ENCODE assay signal across 2 cellular contexts in the genomic region with DNA sequence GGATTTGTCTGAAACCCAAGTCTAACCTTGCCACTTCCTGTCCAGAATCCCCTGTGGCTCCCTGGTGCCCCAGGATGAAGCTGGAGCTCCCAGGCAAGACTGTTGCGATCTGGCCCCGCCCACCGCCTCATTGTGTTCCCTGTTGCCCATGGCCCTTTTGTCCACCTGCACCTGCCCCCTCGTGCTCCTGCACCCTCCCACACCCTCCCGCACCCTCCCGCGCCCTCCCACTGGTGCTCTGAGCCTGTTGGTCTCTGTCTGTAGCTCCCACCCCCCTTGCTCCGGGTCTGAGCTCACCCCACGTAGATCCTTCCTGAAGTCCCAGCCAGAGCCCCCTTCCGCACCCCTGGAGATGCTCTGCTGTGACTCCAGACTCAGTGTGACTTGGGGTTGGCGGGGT.
TF ChIP-seq lines count a peak whose summit lies in the region.

No MANE protein-coding gene starts in this region.

TF ChIP-seq in HEK293, 187 proteins besides CTCF, POLR2A, EP300 and RAD21 (continued from another document):
- TF ChIP-seq, protein P1, sequence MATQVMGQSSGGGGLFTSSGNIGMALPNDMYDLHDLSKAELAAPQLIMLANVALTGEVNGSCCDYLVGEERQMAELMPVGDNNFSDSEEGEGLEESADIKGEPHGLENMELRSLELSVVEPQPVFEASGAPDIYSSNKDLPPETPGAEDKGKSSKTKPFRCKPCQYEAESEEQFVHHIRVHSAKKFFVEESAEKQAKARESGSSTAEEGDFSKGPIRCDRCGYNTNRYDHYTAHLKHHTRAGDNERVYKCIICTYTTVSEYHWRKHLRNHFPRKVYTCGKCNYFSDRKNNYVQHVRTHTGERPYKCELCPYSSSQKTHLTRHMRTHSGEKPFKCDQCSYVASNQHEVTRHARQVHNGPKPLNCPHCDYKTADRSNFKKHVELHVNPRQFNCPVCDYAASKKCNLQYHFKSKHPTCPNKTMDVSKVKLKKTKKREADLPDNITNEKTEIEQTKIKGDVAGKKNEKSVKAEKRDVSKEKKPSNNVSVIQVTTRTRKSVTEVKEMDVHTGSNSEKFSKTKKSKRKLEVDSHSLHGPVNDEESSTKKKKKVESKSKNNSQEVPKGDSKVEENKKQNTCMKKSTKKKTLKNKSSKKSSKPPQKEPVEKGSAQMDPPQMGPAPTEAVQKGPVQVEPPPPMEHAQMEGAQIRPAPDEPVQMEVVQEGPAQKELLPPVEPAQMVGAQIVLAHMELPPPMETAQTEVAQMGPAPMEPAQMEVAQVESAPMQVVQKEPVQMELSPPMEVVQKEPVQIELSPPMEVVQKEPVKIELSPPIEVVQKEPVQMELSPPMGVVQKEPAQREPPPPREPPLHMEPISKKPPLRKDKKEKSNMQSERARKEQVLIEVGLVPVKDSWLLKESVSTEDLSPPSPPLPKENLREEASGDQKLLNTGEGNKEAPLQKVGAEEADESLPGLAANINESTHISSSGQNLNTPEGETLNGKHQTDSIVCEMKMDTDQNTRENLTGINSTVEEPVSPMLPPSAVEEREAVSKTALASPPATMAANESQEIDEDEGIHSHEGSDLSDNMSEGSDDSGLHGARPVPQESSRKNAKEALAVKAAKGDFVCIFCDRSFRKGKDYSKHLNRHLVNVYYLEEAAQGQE (tag by site-specific recombination; IDR thresholded peaks at IDR 0.05) = no peak
- TF ChIP-seq ZFP69B (tag by site-specific recombination; IDR thresholded peaks at IDR 0.05) (no peak), EGR2 (tag by site-specific recombination; IDR thresholded peaks at IDR 0.05; ENCODE audit: low read depth) (peak; percentile 55; the same call in 1 of the 2 replicates)

TF ChIP-seq in WTC11, 78 proteins besides CTCF, POLR2A, EP300 and RAD21 (continued from another document):
- TF ChIP-seq, protein P2, sequence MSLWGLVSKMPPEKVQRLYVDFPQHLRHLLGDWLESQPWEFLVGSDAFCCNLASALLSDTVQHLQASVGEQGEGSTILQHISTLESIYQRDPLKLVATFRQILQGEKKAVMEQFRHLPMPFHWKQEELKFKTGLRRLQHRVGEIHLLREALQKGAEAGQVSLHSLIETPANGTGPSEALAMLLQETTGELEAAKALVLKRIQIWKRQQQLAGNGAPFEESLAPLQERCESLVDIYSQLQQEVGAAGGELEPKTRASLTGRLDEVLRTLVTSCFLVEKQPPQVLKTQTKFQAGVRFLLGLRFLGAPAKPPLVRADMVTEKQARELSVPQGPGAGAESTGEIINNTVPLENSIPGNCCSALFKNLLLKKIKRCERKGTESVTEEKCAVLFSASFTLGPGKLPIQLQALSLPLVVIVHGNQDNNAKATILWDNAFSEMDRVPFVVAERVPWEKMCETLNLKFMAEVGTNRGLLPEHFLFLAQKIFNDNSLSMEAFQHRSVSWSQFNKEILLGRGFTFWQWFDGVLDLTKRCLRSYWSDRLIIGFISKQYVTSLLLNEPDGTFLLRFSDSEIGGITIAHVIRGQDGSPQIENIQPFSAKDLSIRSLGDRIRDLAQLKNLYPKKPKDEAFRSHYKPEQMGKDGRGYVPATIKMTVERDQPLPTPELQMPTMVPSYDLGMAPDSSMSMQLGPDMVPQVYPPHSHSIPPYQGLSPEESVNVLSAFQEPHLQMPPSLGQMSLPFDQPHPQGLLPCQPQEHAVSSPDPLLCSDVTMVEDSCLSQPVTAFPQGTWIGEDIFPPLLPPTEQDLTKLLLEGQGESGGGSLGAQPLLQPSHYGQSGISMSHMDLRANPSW (CRISPR knock-in tag; conservative IDR thresholded peaks at IDR 0.05; ENCODE audit: low read depth) = no peak
- TF ChIP-seq GTF2I (CRISPR knock-in tag; conservative IDR thresholded peaks at IDR 0.05) (no peak), ELF4 (CRISPR knock-in tag; IDR thresholded peaks at IDR 0.05; ENCODE audit: low read depth) (no peak), PRRX2 (CRISPR knock-in tag; IDR thresholded peaks at IDR 0.05) (no peak), CREM (CRISPR knock-in tag; IDR thresholded peaks at IDR 0.05) (no peak), TCF7 (CRISPR knock-in tag; IDR thresholded peaks at IDR 0.05; ENCODE audit: low read depth) (no peak), ATF1 (CRISPR knock-in tag; IDR thresholded peaks at IDR 0.05) (no peak), SMAD4 (CRISPR knock-in tag; IDR thresholded peaks at IDR 0.05) (no peak), ZNF396 (CRISPR knock-in tag; IDR thresholded peaks at IDR 0.05; ENCODE audit: borderline replicate concordance) (no peak), ZNF219 (CRISPR knock-in tag; IDR thresholded peaks at IDR 0.05; ENCODE audit: borderline replicate concordance) (no peak), MYBL2 (CRISPR knock-in tag; IDR thresholded peaks at IDR 0.05) (no peak)
- TF ChIP-seq, protein P3, sequence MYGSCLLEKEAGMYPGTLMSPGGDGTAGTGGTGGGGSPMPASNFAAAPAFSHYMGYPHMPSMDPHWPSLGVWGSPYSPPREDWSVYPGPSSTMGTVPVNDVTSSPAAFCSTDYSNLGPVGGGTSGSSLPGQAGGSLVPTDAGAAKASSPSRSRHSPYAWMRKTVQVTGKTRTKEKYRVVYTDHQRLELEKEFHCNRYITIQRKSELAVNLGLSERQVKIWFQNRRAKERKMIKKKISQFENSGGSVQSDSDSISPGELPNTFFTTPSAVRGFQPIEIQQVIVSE (CRISPR knock-in tag; IDR thresholded peaks at IDR 0.05; ENCODE audit: borderline replicate concordance) = no peak
- TF ChIP-seq, protein P4, sequence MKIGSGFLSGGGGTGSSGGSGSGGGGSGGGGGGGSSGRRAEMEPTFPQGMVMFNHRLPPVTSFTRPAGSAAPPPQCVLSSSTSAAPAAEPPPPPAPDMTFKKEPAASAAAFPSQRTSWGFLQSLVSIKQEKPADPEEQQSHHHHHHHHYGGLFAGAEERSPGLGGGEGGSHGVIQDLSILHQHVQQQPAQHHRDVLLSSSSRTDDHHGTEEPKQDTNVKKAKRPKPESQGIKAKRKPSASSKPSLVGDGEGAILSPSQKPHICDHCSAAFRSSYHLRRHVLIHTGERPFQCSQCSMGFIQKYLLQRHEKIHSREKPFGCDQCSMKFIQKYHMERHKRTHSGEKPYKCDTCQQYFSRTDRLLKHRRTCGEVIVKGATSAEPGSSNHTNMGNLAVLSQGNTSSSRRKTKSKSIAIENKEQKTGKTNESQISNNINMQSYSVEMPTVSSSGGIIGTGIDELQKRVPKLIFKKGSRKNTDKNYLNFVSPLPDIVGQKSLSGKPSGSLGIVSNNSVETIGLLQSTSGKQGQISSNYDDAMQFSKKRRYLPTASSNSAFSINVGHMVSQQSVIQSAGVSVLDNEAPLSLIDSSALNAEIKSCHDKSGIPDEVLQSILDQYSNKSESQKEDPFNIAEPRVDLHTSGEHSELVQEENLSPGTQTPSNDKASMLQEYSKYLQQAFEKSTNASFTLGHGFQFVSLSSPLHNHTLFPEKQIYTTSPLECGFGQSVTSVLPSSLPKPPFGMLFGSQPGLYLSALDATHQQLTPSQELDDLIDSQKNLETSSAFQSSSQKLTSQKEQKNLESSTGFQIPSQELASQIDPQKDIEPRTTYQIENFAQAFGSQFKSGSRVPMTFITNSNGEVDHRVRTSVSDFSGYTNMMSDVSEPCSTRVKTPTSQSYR (CRISPR knock-in tag; IDR thresholded peaks at IDR 0.05) = no peak
